Comparison of ENCODE assay signal across 10 cellular contexts in genomic region chr1:31765516-31765915, GRCh38. TPM values are rescaled to one million over a fixed set of nuclear protein-coding genes. Genes with fewer than 3 reads are reported as not detected.
DNase-seq lines count a peak whose midpoint lies in the region; TF ChIP-seq lines count a peak whose summit lies in the region.
"Had no signal": no experiment of that assay in that cellular context is flagged by ENCODE, and none has a peak within 500 bp of the region (broad histone marks: within the 10 kb centered on the region; RNA-seq: fewer than 3 reads in every experiment).

No MANE protein-coding gene starts in this region.

- peaks cover 13% of the 10 kb centered on the region for H3K27me3 Mint-ChIP-seq in neural progenitor cell (ENCODE audit: insufficient read depth, low read depth)

- no peak overlapping the region for H3K9ac ChIP-seq in neural progenitor cell

- H3K4me3 ChIP-seq in neural progenitor cell, result no peak overlapping the region

- no peaks in the 10 kb centered on the region for H3K9me3 ChIP-seq in neural progenitor cell (ENCODE audit: low read depth)

- peaks cover 16% of the 10 kb centered on the region for H4K20me1 ChIP-seq in neural progenitor cell (ENCODE audit: low read depth)

- H2AFZ ChIP-seq in neural progenitor cell (replicated peaks), result no peak overlapping the region

- in situ Hi-C loops in Caki2 (cut with HindIII; ENCODE audit: low pct_unique_long_range_greater_than_20kb, low sequenced_read_pairs), result no loop called here

- peak overlapping the region; percentile 68 for H3K27ac ChIP-seq in caudate nucleus (ENCODE audit: low read depth, low read length)
- H3K27ac ChIP-seq in neural progenitor cell, result no peak overlapping the region

- peaks cover 37% of the 10 kb centered on the region for H3K27me3 ChIP-seq in neural progenitor cell

- H3K4me2 ChIP-seq in neural progenitor cell, result no peak overlapping the region

- peak overlapping the region; percentile 41 for H3K4me3 Mint-ChIP-seq in neural progenitor cell

- no peaks in the 10 kb centered on the region for H3K36me3 Mint-ChIP-seq in neural progenitor cell
- H3K36me3 Mint-ChIP-seq: CD4-positive, alpha-beta memory T cell had no signal

- no peaks in the 10 kb centered on the region for H3K36me3 ChIP-seq in neural progenitor cell

- H3F3A ChIP-seq in neural progenitor cell (ENCODE audit: low read depth), result peaks cover 53% of the 10 kb centered on the region

- no peaks in the 10 kb centered on the region for H3K79me2 ChIP-seq in neural progenitor cell (ENCODE audit: low read depth)

- TF ChIP-seq CTCF in neural progenitor cell (IDR thresholded peaks at IDR 0.05) (no peak), GM20000 (IDR thresholded peaks at IDR 0.05; ENCODE audit: extremely low read depth, missing control alignments) (no peak)

- DNase-seq in Caki2 (ENCODE audit: low read depth), result peak; percentile 46
- DNase-seq in NCI-H82 (lab: John Stamatoyannopoulos, UW), result peak; percentile 82
- peak in 8 of 61 donors; percentile 33 to 75 (median 58) for DNase-seq in caudate nucleus (lab: John Stamatoyannopoulos, UW)
- DNase-seq in neural progenitor cell (ENCODE audit: low spot score), result no peak
- DNase-seq in islet precursor cell, result no peak
- DNase-seq in NCI-H187 (lab: John Stamatoyannopoulos, UW), result no peak
- DNase-seq in NCI-H2029 (lab: John Stamatoyannopoulos, UW), result no peak
- DNase-seq in GM20000 (ENCODE audit: low spot score), result no peak
- DNase-seq: CD4-positive, alpha-beta memory T cell; NCI-H774 had no signal

- H3K4me1 ChIP-seq in neural progenitor cell, result peaks cover 50% of the 10 kb centered on the region

- no peak overlapping the region for H3K27ac Mint-ChIP-seq in neural progenitor cell

- no peaks in the 10 kb centered on the region for H3K9me3 Mint-ChIP-seq in neural progenitor cell
- H3K9me3 Mint-ChIP-seq: CD4-positive, alpha-beta memory T cell had no signal

- H3K4me1 Mint-ChIP-seq in neural progenitor cell, result peaks cover 70% of the 10 kb centered on the region

RNA-seq across cellular contexts. Expression of gene ADGRB2, which starts 1.4 kb away (rescaled TPM):
- total RNA-seq in Caki2 (2014; rRNA removed; shearing (Covaris generic); ENCODE audit: low replicate concordance), result 7.9 and 13.7 TPM in 2 replicates
- 7.1 and 21.2 TPM in 2 replicates for total RNA-seq in neural progenitor cell (ENCODE audit: low replicate concordance)

RNA-seq across cellular contexts. Expression of gene SPOCD1, which starts 50.3 kb away (rescaled TPM):
- total RNA-seq in Caki2 (2014; rRNA removed; shearing (Covaris generic); ENCODE audit: low replicate concordance), result 0.93 and 4.4 TPM in 2 replicates
- 1.4 and 3.1 TPM in 2 replicates for total RNA-seq in neural progenitor cell (ENCODE audit: low replicate concordance)

Comparison
In these comparisons a context has a peak if more than half of its experiments do, and no peak if none do; other contexts are left out.
1. DNase-seq: peak in Caki2 (single experiment) and NCI-H82 (single experiment); none in neural progenitor cell (single experiment), islet precursor cell (single experiment), NCI-H187 (0 of 2), NCI-H2029 (single experiment) and GM20000 (single experiment).